23 cellular contexts compared by ENCODE assay signal in the genomic region with DNA sequence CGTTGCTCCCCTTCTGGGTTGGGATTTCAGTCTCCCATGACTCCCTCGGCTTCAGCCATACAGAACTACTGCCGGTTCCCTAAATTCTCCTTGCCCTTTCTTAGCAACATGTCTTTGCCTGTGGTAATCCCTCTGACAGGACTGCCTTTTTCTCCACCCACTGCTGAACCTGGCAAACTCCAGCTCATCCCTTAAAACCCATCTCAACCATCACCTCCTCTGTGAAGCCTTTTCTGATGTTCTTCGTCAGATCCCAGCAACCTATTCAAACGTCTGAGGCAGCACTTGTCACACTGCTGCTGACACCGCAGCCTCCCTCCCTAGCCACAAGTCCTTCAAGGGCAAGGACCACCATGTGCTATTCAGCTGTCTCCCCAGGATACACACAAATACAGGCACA. TPM values are rescaled to one million over a fixed set of nuclear protein-coding genes. Genes with fewer than 3 reads are reported as not detected.
DNase-seq lines count a peak whose midpoint lies in the region; ATAC-seq, FAIRE-seq and TF ChIP-seq lines count a peak whose summit lies in the region.
"Had no signal": no experiment of that assay in that cellular context is flagged by ENCODE, and none has a peak within 500 bp of the region (broad histone marks: within the 10 kb centered on the region; RNA-seq: fewer than 3 reads in every experiment).

No MANE protein-coding gene starts in this region.

- no peak overlapping the region for H3K27ac ChIP-seq in mammary epithelial cell (ENCODE audit: insufficient read depth, low read depth, low read length)
- no peak overlapping the region for H3K27ac ChIP-seq in H1 (ENCODE audit: low read depth, low read length)

- H2AFZ ChIP-seq in mammary epithelial cell (ENCODE audit: low read depth, low read length) (no peak overlapping the region), H1 (ENCODE audit: low read length) (no peak overlapping the region)

- dilution Hi-C loops in mammary epithelial cell (cut with HindIII; ENCODE audit: low sequenced_read_pairs): no loop called here

- POLR2A ChIA-PET in MCF 10A (lab: Yijun Ruan, JAX) (interaction anchor here (0.6 kb wide), 2 partner anchors 181 to 182 kb away, joined by 3 read pairs; no protein-coding TSS in a partner anchor), H1 (lab: Charles Lee; ENCODE audit: partially characterized antibody) (interaction anchor here (0.6 to 1.1 kb wide), 3 partner anchors 20 to 190 kb away, joined by 3 read pairs; a partner anchor contains a TSS)

- 69% methylated on average over 6 of the region's 6 CpGs for WGBS in mammary epithelial cell (ENCODE audit: low coverage, missing lambda C conversion rate)
- 78% methylated on average over 6 of the region's 6 CpGs; no CpG with 5 or more reads in 1 of the 2 experiments for WGBS in H1 (ENCODE audit: extremely low coverage in 1 of 2, insufficient coverage in 1 of 2, insufficient read length in 1 of 2, insufficient replicate concordance in 2 of 2, low coverage in 1 of 2, low lambda C conversion rate in 2 of 2, missing lambda C conversion rate in 1 of 2), 2 experiments

- H2BK120ac ChIP-seq in H1 (replicated peaks; ENCODE audit: low read depth, low read length): no peak overlapping the region

- peak overlapping the region; percentile 64 for H3K27ac Mint-ChIP-seq in MCF 10A (ENCODE audit: low read depth, unreplicated experiment)
- no peak overlapping the region for H3K27ac Mint-ChIP-seq in nephron progenitor cell
- peak overlapping the region; percentile 40 for H3K27ac Mint-ChIP-seq in type B pancreatic cell
- no peak overlapping the region for H3K27ac Mint-ChIP-seq in chondrocyte (ENCODE audit: unreplicated experiment)
- H3K27ac Mint-ChIP-seq: CD4-positive, CD25-positive, alpha-beta regulatory T cell; IgD-negative memory B cell had no signal

- no peak for TF ChIP-seq EP300 in H1 (IDR thresholded peaks at IDR 0.05; ENCODE audit: borderline replicate concordance in 1 of 2, low read depth in 2 of 2, low read length in 2 of 2)

- H3K9ac ChIP-seq in mammary epithelial cell (ENCODE audit: insufficient read depth, low read length) (no peak overlapping the region), H1 (replicated peaks in 1 of 4; ENCODE audit: extremely low read depth in 1 of 4, low read depth in 3 of 4, low read length in 3 of 4) (no peak overlapping the region)

- intact Hi-C loops in MCF 10A (cut with micrococcal nuclease) (no loop called here), mammary epithelial cell (cut with micrococcal nuclease) (no loop called here)

- no peak overlapping the region for H2BK12ac ChIP-seq in H1 (ENCODE audit: low read depth, low read length)

- H3K18ac ChIP-seq in H1 (ENCODE audit: extremely low read depth, low read length): no peak overlapping the region

- H4K20me1 ChIP-seq in mammary epithelial cell (ENCODE audit: insufficient read depth, low read length): no peaks in the 10 kb centered on the region
- H4K20me1 ChIP-seq in H1 (replicated peaks in 1 of 2; ENCODE audit: control insufficient read depth in 1 of 2, insufficient read depth in 2 of 2, low read length in 2 of 2): no peaks in the 10 kb centered on the region

- peaks cover 4% of the 10 kb centered on the region for H3K4me1 ChIP-seq in mammary epithelial cell (ENCODE audit: insufficient read depth, low read length)
- H3K4me1 ChIP-seq in H1 (replicated peaks in 1 of 4; ENCODE audit: control insufficient read depth in 3 of 4, insufficient read depth in 4 of 4, low read length in 3 of 4): peaks cover 0 to 5% (median 0%) of the 10 kb centered on the region in 4 experiments; a peak in 3 of 7 replicates

- peaks cover 3% of the 10 kb centered on the region for H3K27me3 Mint-ChIP-seq in MCF 10A (ENCODE audit: insufficient read depth, unreplicated experiment)
- H3K27me3 Mint-ChIP-seq in nephron progenitor cell (ENCODE audit: low read depth, poor library complexity): peaks cover 28% of the 10 kb centered on the region
- peaks cover 27% of the 10 kb centered on the region for H3K27me3 Mint-ChIP-seq in type B pancreatic cell
- peaks cover 50% of the 10 kb centered on the region for H3K27me3 Mint-ChIP-seq in chondrocyte (ENCODE audit: low read depth)

- H3K36me3 ChIP-seq in mammary epithelial cell (ENCODE audit: insufficient read depth, low read length) (no peaks in the 10 kb centered on the region), H1 (ENCODE audit: control insufficient read depth in 2 of 4, insufficient read depth in 4 of 4, low read length in 3 of 4) (no peaks in the 10 kb centered on the region)
- H3K36me3 ChIP-seq: BE2C, HAP-1 had no signal

- H4K5ac ChIP-seq in H1 (ENCODE audit: insufficient read length, low read depth, low read length): no peak overlapping the region

- no peak overlapping the region for H3K23ac ChIP-seq in H1 (ENCODE audit: insufficient read length)

- H3K4me1 Mint-ChIP-seq in MCF 10A (ENCODE audit: insufficient read depth, unreplicated experiment) (peaks cover 17% of the 10 kb centered on the region), nephron progenitor cell (peaks cover 79% of the 10 kb centered on the region), type B pancreatic cell (ENCODE audit: unreplicated experiment) (peaks cover 37% of the 10 kb centered on the region), chondrocyte (ENCODE audit: low read depth) (no peaks in the 10 kb centered on the region)

- H2AK5ac ChIP-seq in H1 (ENCODE audit: low read depth, low read length): no peak overlapping the region

- H3K56ac ChIP-seq in H1 (replicated peaks; ENCODE audit: insufficient read length, low read depth, low read length): no peak overlapping the region

- in situ Hi-C loops in mammary epithelial cell (cut with MboI; ENCODE audit: low sequenced_read_pairs in 2 of 2): loop anchor here in 1 of 2 donors (5.0 kb wide), 1 partner anchor 192 kb away; a partner anchor contains a TSS

- DNase-seq in MCF 10A (ENCODE audit: unreplicated experiment) (no peak), mammary epithelial cell (no peak), H1 (ENCODE audit: low read depth in 1 of 2, low spot score in 2 of 2) (no peak), nephron progenitor cell (no peak), type B pancreatic cell (ENCODE audit: extremely low spot score, unreplicated experiment) (no peak), chondrocyte (ENCODE audit: low spot score) (no peak), AG08396 (ENCODE audit: low spot score) (no peak)
- DNase-seq: 8988T; BE2C; C1 segment of cervical spinal cord; CD4-positive, CD25-positive, alpha-beta regulatory T cell; CD8-positive, alpha-beta memory T cell; COR-L47; DMS 273 treated with DMSO at 0.1 percent for 48 hours; DMS53; DND-41; EL had no signal

- CTCF ChIA-PET in MCF 10A (lab: Yijun Ruan, JAX): interaction anchor here (0.6 to 17.7 kb wide), 9 partner anchors 10 to 452 kb away, joined by 3 to 233 read pairs (median 6); a partner anchor contains a TSS
- CTCF ChIA-PET in mammary epithelial cell (lab: Charles Lee; ENCODE audit: low non-redundant PET): no interaction called here
- CTCF ChIA-PET in H1 (lab: Charles Lee; ENCODE audit: partially characterized antibody): interaction anchor here (0.5 to 20.1 kb wide), 19 partner anchors 8 to 718 kb away, joined by 3 to 339 read pairs (median 7); a partner anchor contains a TSS

- H3K4me2 ChIP-seq in mammary epithelial cell (ENCODE audit: insufficient read depth, low read depth, low read length): no peak overlapping the region
- no peak overlapping the region for H3K4me2 ChIP-seq in H1 (ENCODE audit: insufficient read depth in 1 of 2, low read depth in 2 of 2, low read length in 2 of 2)

- H3K27me3 ChIP-seq in mammary epithelial cell (ENCODE audit: insufficient read depth, low read length) (no peaks in the 10 kb centered on the region), H1 (replicated peaks in 1 of 4; ENCODE audit: control insufficient read depth in 3 of 4, extremely low read depth in 1 of 4, insufficient read depth in 3 of 4, low read length in 3 of 4) (peaks cover 2 to 52% (median 28%) of the 10 kb centered on the region in 4 experiments)
- H3K27me3 ChIP-seq: BE2C had no signal

- H3K9me3 Mint-ChIP-seq in MCF 10A (ENCODE audit: unreplicated experiment) (no peaks in the 10 kb centered on the region), nephron progenitor cell (no peaks in the 10 kb centered on the region), type B pancreatic cell (no peaks in the 10 kb centered on the region), chondrocyte (ENCODE audit: low read depth) (no peaks in the 10 kb centered on the region)
- H3K9me3 Mint-ChIP-seq: CD8-positive, alpha-beta memory T cell; IgD-negative memory B cell had no signal

- no peak overlapping the region for H4K8ac ChIP-seq in H1 (ENCODE audit: extremely low read depth, insufficient read depth, low read length)

- FAIRE-seq in H1 (lab: Jason Lieb, UNC): no peak
- FAIRE-seq: GM12878, GM19239, HepG2 had no signal

- H3K14ac ChIP-seq in H1 (ENCODE audit: insufficient read length): no peak overlapping the region

- BruUV-seq in MCF 10A (replicated peaks; lab: Mats Ljungman, UMichigan): no TSS peak
- no TSS peak for BruUV-seq in mammary epithelial cell (replicated peaks; lab: Mats Ljungman, UMichigan)

- H3K79me2 ChIP-seq in mammary epithelial cell (ENCODE audit: insufficient read depth, low read length) (no peaks in the 10 kb centered on the region), H1 (ENCODE audit: control insufficient read depth in 1 of 2, insufficient read depth in 2 of 2, low read length in 2 of 2) (no peaks in the 10 kb centered on the region)

- no peaks in the 10 kb centered on the region for H3K23me2 ChIP-seq in H1 (ENCODE audit: low read depth, low read length)

- H4K91ac ChIP-seq in H1 (replicated peaks; ENCODE audit: insufficient read length, low read length): no peak overlapping the region

- H3K4me3 Mint-ChIP-seq in MCF 10A (ENCODE audit: unreplicated experiment) (no peak overlapping the region), nephron progenitor cell (peak overlapping the region; percentile 37), type B pancreatic cell (peak overlapping the region; percentile 48), chondrocyte (ENCODE audit: unreplicated experiment) (no peak overlapping the region)
- H3K4me3 Mint-ChIP-seq: CD4-positive, CD25-positive, alpha-beta regulatory T cell; CD8-positive, alpha-beta memory T cell had no signal

- no peaks in the 10 kb centered on the region for H3K79me1 ChIP-seq in H1 (ENCODE audit: low read depth, low read length)

- TF ChIP-seq RAD21 in H1 (IDR thresholded peaks at IDR 0.05 in 1 of 2, conservative IDR thresholded peaks at IDR 0.05 in 1 of 2; ENCODE audit: low read depth in 2 of 2, low read length in 2 of 2): no peak

- H3K4me3 ChIP-seq in mammary epithelial cell (replicated peaks in 1 of 3; ENCODE audit: insufficient read depth in 1 of 3, low read depth in 2 of 3, low read length in 3 of 3) (no peak overlapping the region), H1 (ENCODE audit: extremely low read depth in 1 of 4, insufficient read depth in 2 of 4, low read depth in 3 of 4, low read length in 4 of 4) (no peak overlapping the region)
- H3K4me3 ChIP-seq: GM12878, HAP-1 had no signal

- no peaks in the 10 kb centered on the region for H3K9me3 ChIP-seq in mammary epithelial cell (replicated peaks; ENCODE audit: insufficient read depth, low read length)
- H3K9me3 ChIP-seq in H1 (ENCODE audit: insufficient read depth in 2 of 2, low read depth in 1 of 2, low read length in 1 of 2): no peaks in the 10 kb centered on the region
- H3K9me3 ChIP-seq: BE2C, HAP-1 had no signal

- H3K36me3 Mint-ChIP-seq in MCF 10A (ENCODE audit: insufficient read depth, unreplicated experiment) (peaks cover 7% of the 10 kb centered on the region), nephron progenitor cell (ENCODE audit: low read depth) (no peaks in the 10 kb centered on the region), type B pancreatic cell (no peaks in the 10 kb centered on the region), chondrocyte (ENCODE audit: low read depth) (peaks cover 2% of the 10 kb centered on the region)
- H3K36me3 Mint-ChIP-seq: CD4-positive, CD25-positive, alpha-beta regulatory T cell; CD8-positive, alpha-beta memory T cell; IgD-negative memory B cell had no signal

- no peak overlapping the region for H3K4ac ChIP-seq in H1 (replicated peaks; ENCODE audit: insufficient read length, low read depth, low read length)

- no peak for TF ChIP-seq CTCF in MCF 10A (IDR thresholded peaks at IDR 0.05; ENCODE audit: unreplicated experiment)
- no peak for TF ChIP-seq CTCF in mammary epithelial cell (conservative IDR thresholded peaks at IDR 0.05 in 1 of 2, IDR thresholded peaks at IDR 0.05 in 1 of 2; ENCODE audit: extremely low read depth in 1 of 2, insufficient read depth in 1 of 2, low read depth in 1 of 2, low read length in 2 of 2)
- no peak for TF ChIP-seq CTCF in H1 (IDR thresholded peaks at IDR 0.05; ENCODE audit: control extremely low read depth in 1 of 3, insufficient read depth in 1 of 3, low read depth in 1 of 3, low read length in 3 of 3)
- TF ChIP-seq CTCF in nephron progenitor cell (IDR thresholded peaks at IDR 0.05): no peak
- TF ChIP-seq CTCF in type B pancreatic cell (conservative IDR thresholded peaks at IDR 0.05): no peak
- no peak for TF ChIP-seq CTCF in chondrocyte (IDR thresholded peaks at IDR 0.05)

- no peak for TF ChIP-seq POLR2A in H1 (IDR thresholded peaks at IDR 0.05; ENCODE audit: control extremely low read depth in 1 of 2, low read depth in 2 of 2, low read length in 2 of 2)

- H2BK20ac ChIP-seq in H1 (ENCODE audit: low read length): peak overlapping the region; percentile 61; the same call in 1 of the 2 replicates

- no peak overlapping the region for H2BK15ac ChIP-seq in H1 (ENCODE audit: low read length)

- H2BK5ac ChIP-seq in H1 (ENCODE audit: low read depth, low read length): no peak overlapping the region

- no peak for ATAC-seq in HG02938 (IDR thresholded peaks at IDR 0.05; ENCODE audit: unreplicated experiment)
- ATAC-seq: GM12878, HepG2 had no signal

RNA-seq across cellular contexts. Expression of a gene that starts 10.2 kb away (rescaled TPM):
- 42.6 and 52.8 TPM in 2 replicates for total RNA-seq in MCF 10A (2022)
- total RNA-seq in mammary epithelial cell: 10 to 100 TPM; 30.7 to 52.7 TPM
- 54.7 TPM for polyA plus RNA-seq in mammary epithelial cell
- 80.1 TPM for polyA minus RNA-seq in mammary epithelial cell
- 15.8 and 18.6 TPM in 2 replicates for total RNA-seq in H1 (2021; fragmentation: NEBNext Ultra II Directional; extraction: Animal tissue kit (Norgen Biotek cat#: 25700))
- polyA plus RNA-seq in H1 (2011; rRNA removed): 35.0 and 35.7 TPM in 2 replicates
- 31.1 TPM for polyA plus RNA-seq in H1 (2011; cell fraction: cytosol; rRNA removed)
- 35.6 TPM for polyA plus RNA-seq in H1 (2011; cell fraction: nucleus; rRNA removed)
- 21.2 to 26.6 TPM (median 23.8 TPM) in 4 replicates for polyA plus RNA-seq in H1 (2012, experiment 1 of 2)
- polyA plus RNA-seq in H1 (2012, experiment 2 of 2): 26.7 TPM
- 16.0 TPM for polyA plus RNA-seq in H1 (2013, experiment 1 of 2)
- polyA plus RNA-seq in H1 (2013, experiment 2 of 2): 14.1 TPM
- polyA minus RNA-seq in H1 (2011; rRNA and poly(A)+ RNA removed): 19.1 and 19.4 TPM in 2 replicates
- polyA minus RNA-seq in H1 (2011; cell fraction: cytosol; rRNA and poly(A)+ RNA removed): 10.4 TPM
- polyA minus RNA-seq in H1 (2011; cell fraction: nucleus; rRNA and poly(A)+ RNA removed): 22.1 TPM
- 48.3 and 52.5 TPM in 2 replicates for total RNA-seq in type B pancreatic cell (ENCODE audit: low replicate concordance)
- 21.1 to 28.7 TPM (median 23.6 TPM) in 3 replicates for total RNA-seq in chondrocyte

Comparison
In these comparisons a context has a peak if more than half of its experiments do, and no peak if none do; other contexts are left out.
1. H3K27ac Mint-ChIP-seq: peak in MCF 10A (single experiment) and type B pancreatic cell (single experiment); none in nephron progenitor cell (single experiment) and chondrocyte (single experiment).
2. H3K4me3 Mint-ChIP-seq: peak in nephron progenitor cell (single experiment) and type B pancreatic cell (single experiment); none in MCF 10A (single experiment) and chondrocyte (single experiment).